In the genomic region with DNA sequence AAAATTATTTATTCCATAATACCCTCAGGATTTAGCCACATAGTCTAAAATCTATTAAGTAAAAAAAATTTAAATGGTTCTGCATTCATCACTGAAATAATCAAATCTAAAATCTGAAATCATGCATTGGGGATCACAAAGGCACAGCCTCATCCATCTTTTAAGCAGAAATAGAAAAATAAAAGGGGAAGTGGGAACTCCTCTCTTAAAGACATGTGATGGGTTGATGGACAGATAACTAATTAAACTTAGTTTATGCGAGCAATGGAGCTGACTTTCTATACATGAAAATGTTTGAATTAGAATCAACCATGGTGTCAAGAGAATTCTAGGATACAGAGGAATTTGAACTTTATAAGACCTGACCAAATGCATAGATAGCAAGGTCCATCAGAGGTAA, we compare ENCODE assay signal across 33 cellular contexts.
"Had no signal": no experiment of that assay in that cellular context is flagged by ENCODE, and none has a peak within 500 bp of the region (broad histone marks: within the 10 kb centered on the region; RNA-seq: fewer than 3 reads in every experiment).

No MANE protein-coding gene starts in this region.

- H3K27me3 ChIP-seq: adrenal gland, ascending aorta, body of pancreas, brain microvascular endothelial cell, breast epithelium, cardiac muscle cell had no signal

- FAIRE-seq: astrocyte, bronchial epithelial cell had no signal

- H3K4me1 ChIP-seq: adrenal gland, ascending aorta, body of pancreas, breast epithelium had no signal

- H3K36me3 ChIP-seq: adrenal gland, ascending aorta, brain microvascular endothelial cell, breast epithelium, cardiac muscle cell had no signal

- DNase-seq: activated effector memory CD4-positive, alpha-beta T cell treated with anti-CD3 and anti-CD28 coated beads, Interleukin-2, amount 50 U/mL, for 16 hours; activated effector memory CD4-positive, alpha-beta T cell treated with Interleukin-2 at 50 U/mL for 16 hours; activated gamma-delta T cell; activated gamma-delta T cell treated with Interleukin-2 at 50 U/mL for 16 hours; activated naive CD4-positive, alpha-beta T cell; activated naive CD4-positive, alpha-beta T cell treated with anti-CD3 and anti-CD28 coated beads for 36 hours; activated naive CD4-positive, alpha-beta T cell treated with anti-CD3 and anti-CD28 coated beads, Interleukin-2, amount 10 ng/mL, durations not matched to agents 7 days and 5 days; activated naive CD4-positive, alpha-beta T cell treated with anti-CD3 and anti-CD28 coated beads, Interleukin-2, amount 50 U/mL, for 16 hours; activated naive CD4-positive, alpha-beta T cell treated with Interleukin-2 at 50 U/mL for 16 hours; activated naive CD8-positive, alpha-beta T cell treated with anti-CD3 and anti-CD28 coated beads for 36 hours; activated naive CD8-positive, alpha-beta T cell treated with anti-CD3 and anti-CD28 coated beads, Interleukin-2, amount 10 ng/mL, durations not matched to agents 7 days and 5 days; activated naive CD8-positive, alpha-beta T cell treated with anti-CD3 and anti-CD28 coated beads, Interleukin-2, amount 50 U/mL, for 24 hours; activated T-cell treated with anti-CD3 and anti-CD28 coated beads, Interleukin-2, amount 50 U/mL, for 24 hours; activated T-cell treated with anti-CD3 and anti-CD28 coated beads, Interleukin-2, amount 50 U/mL, for 4 hours; activated T-cell treated with anti-CD3 and anti-CD28 coated beads, Interleukin-2, amount 50 U/mL, for 48 hours; activated T-cell treated with anti-CD3 and anti-CD28 coated beads, Interleukin-2, amount 50 U/mL, for 72 hours; adrenal gland; amniotic stem cell; amygdala; anterior cingulate cortex; aorta; body of pancreas; brain microvascular endothelial cell; caudate nucleus; central memory CD4-positive, alpha-beta T cell; cerebellar nuclear complex had no signal

- ATAC-seq: activated naive CD4-positive, alpha-beta T cell treated with anti-CD3 and anti-CD28 coated beads, Interleukin-2, amount 50 U/mL, for 72 hours; activated naive CD8-positive, alpha-beta T cell treated with anti-CD3 and anti-CD28 coated beads, Interleukin-2, amount 50 U/mL, for 24 hours; activated T-cell treated with anti-CD3 and anti-CD28 coated beads, Interleukin-2, amount 50 U/mL, for 4 hours; activated T-cell treated with anti-CD3 and anti-CD28 coated beads, Interleukin-2, amount 50 U/mL, for 72 hours; activated T-helper 17 cell treated with anti-CD3 and anti-CD28 coated beads, Interleukin-2, amount 50 U/mL, for 72 hours; body of pancreas had no signal

- H3K4me3 ChIP-seq: adrenal gland, ascending aorta, body of pancreas, breast epithelium, cardiac muscle cell had no signal

- H3K9me3 ChIP-seq: adrenal gland, ascending aorta, body of pancreas, breast epithelium had no signal

- H3K27ac ChIP-seq: adrenal gland, ascending aorta, body of pancreas, brain microvascular endothelial cell, breast epithelium, cardiac muscle cell had no signal
